ENCODE assay signal across 22 cellular contexts in genomic region chr20:52201395-52201794, GRCh38. TPM values are rescaled to one million over a fixed set of nuclear protein-coding genes. Genes with fewer than 3 reads are reported as not detected.
DNase-seq lines count a peak whose midpoint lies in the region; ATAC-seq, FAIRE-seq and TF ChIP-seq lines count a peak whose summit lies in the region.
"Had no signal": no experiment of that assay in that cellular context is flagged by ENCODE, and none has a peak within 500 bp of the region (broad histone marks: within the 10 kb centered on the region; RNA-seq: fewer than 3 reads in every experiment).

No MANE protein-coding gene starts in this region.

- no peak for TF ChIP-seq POLR2A in GM12891 (IDR thresholded peaks at IDR 0.05; ENCODE audit: low read depth, low read length)

- no peak for TF ChIP-seq RAD21 in Ishikawa (IDR thresholded peaks at IDR 0.05; ENCODE audit: low read depth)

- no peak for FAIRE-seq in GM12891 (lab: Jason Lieb, UNC)
- FAIRE-seq: small intestine had no signal

- DNase-seq in NCI-H2029 treated with DMSO at 0.1 percent for 48 hours (lab: John Stamatoyannopoulos, UW) (peak; percentile 92), NCI-H510A treated with DMSO at 0.1 percent for 48 hours (lab: John Stamatoyannopoulos, UW) (peak; percentile 90), left kidney (ENCODE audit: low read depth, low spot score) (peak; percentile 27), GM12891 (ENCODE audit: insufficient read length, low spot score) (no peak), sciatic nerve (ENCODE audit: low spot score) (no peak)
- DNase-seq: activated CD4-positive, alpha-beta T cell treated with anti-CD3 and anti-CD28 coated beads for 1 hour; activated CD8-positive, alpha-beta memory T cell treated with anti-CD3 and anti-CD28 coated beads, Interleukin-2, amount 10 ng/mL, durations not matched to agents 7 days and 5 days; dorsolateral prefrontal cortex; erythroblast; gastrocnemius medialis; GDM1; kidney glomerular epithelial cell; mesendoderm; natural killer cell; NCI-H524 treated with DMSO at 0.1 percent for 48 hours; small intestine; stimulated activated CD4-positive, alpha-beta T cell treated with anti-CD3 and anti-CD28 coated beads, Interleukin-4, amount 100 ng/mL, for 1 hour had no signal

- TF ChIP-seq EP300 in Ishikawa (IDR thresholded peaks at IDR 0.05; ENCODE audit: borderline replicate concordance) = peak; percentile 32; the same call in 1 of the 2 replicates

- intact Hi-C loops in sciatic nerve (cut with DNase I) = no loop called here

- no peak for ATAC-seq in HG03457 (IDR thresholded peaks at IDR 0.05; ENCODE audit: unreplicated experiment)
- ATAC-seq in sciatic nerve = no peak
- ATAC-seq: activated CD8-positive, alpha-beta memory T cell treated with anti-CD3 and anti-CD28 coated beads, Interleukin-2, amount 10 ng/mL, durations not matched to agents 7 days and 5 days; gastrocnemius medialis; GM12878; natural killer cell; Panc1; SK-N-SH treated with all-trans-retinoic acid at 6 μM for 48 hours had no signal

TF ChIP-seq in Ishikawa, 13 proteins besides CTCF, POLR2A, EP300 and RAD21:
- TF ChIP-seq FOXM1 (IDR thresholded peaks at IDR 0.05; ENCODE audit: borderline replicate concordance, low read depth) (no peak), USF1 (IDR thresholded peaks at IDR 0.05) (no peak), CREB1 (IDR thresholded peaks at IDR 0.05; ENCODE audit: low read depth) (no peak), EGR1 (IDR thresholded peaks at IDR 0.05) (no peak), NFIC (IDR thresholded peaks at IDR 0.05) (peak; percentile 53; the same call in 1 of the 2 replicates), CEBPB (IDR thresholded peaks at IDR 0.05) (peak; percentile 58), TCF12 (IDR thresholded peaks at IDR 0.05; ENCODE audit: low read depth) (peak; percentile 59)

TF ChIP-seq in GM12891, 5 proteins besides CTCF, POLR2A, EP300 and RAD21:
- no peak for TF ChIP-seq POLR2AphosphoS5 (IDR thresholded peaks at IDR 0.05; ENCODE audit: low read depth, low read length)
- TF ChIP-seq POU2F2 (IDR thresholded peaks at IDR 0.05; ENCODE audit: low read depth, low read length) = no peak
- no peak for TF ChIP-seq TAF1 (IDR thresholded peaks at IDR 0.05; ENCODE audit: low read depth, low read length)
- no peak for TF ChIP-seq PAX5 (IDR thresholded peaks at IDR 0.05; ENCODE audit: insufficient read depth, low read length, severe bottlenecking)
- TF ChIP-seq SPI1 (IDR thresholded peaks at IDR 0.05; ENCODE audit: low read depth, low read length) = no peak

RNA-seq across cellular contexts. Expression of gene ZFP64, which starts 9.8 kb away (rescaled TPM):
- polyA plus RNA-seq in GM12891 (2012; ENCODE audit: low read depth, missing spikeins) = 6.5 TPM
- total RNA-seq in sciatic nerve = 17.0 TPM

Comparison
In these comparisons a context has a peak if more than half of its experiments do, and no peak if none do; other contexts are left out.
1. DNase-seq: peak in NCI-H2029 treated with DMSO at 0.1 percent for 48 hours (single experiment), NCI-H510A treated with DMSO at 0.1 percent for 48 hours (single experiment) and left kidney (single experiment); none in GM12891 (single experiment) and sciatic nerve (single experiment).